In genomic region chr17:76104140-76104895, GRCh38 we compare ENCODE assay signal across 1 cellular context.
TF ChIP-seq lines count a peak whose summit lies in the region.

No MANE protein-coding gene starts in this region.

TF ChIP-seq in HepG2, 621 proteins besides CTCF, POLR2A, EP300 and RAD21 (continued from another document and continues in another):
- TF ChIP-seq ZNF407 (CRISPR knock-in tag; IDR thresholded peaks at IDR 0.05; ENCODE audit: not compliant biosample characterization) = peak; percentile 19
- 0 out of 2 replicates have a peak, but pooled peaks have one; percentile 13 for TF ChIP-seq CBX5 (CRISPR knock-in tag; IDR thresholded peaks at IDR 0.05; ENCODE audit: borderline replicate concordance)
- peak; percentile 69; the same call in 1 of the 2 replicates for TF ChIP-seq ZNF607 (CRISPR knock-in tag; IDR thresholded peaks at IDR 0.05; ENCODE audit: borderline replicate concordance)
- TF ChIP-seq ZBTB39 (CRISPR knock-in tag; IDR thresholded peaks at IDR 0.05) = no peak
- peak; percentile 40; the same call in 1 of the 2 replicates for TF ChIP-seq FOXC1 (CRISPR knock-in tag; IDR thresholded peaks at IDR 0.05; ENCODE audit: borderline replicate concordance)
- no peak for TF ChIP-seq ZKSCAN5 (CRISPR knock-in tag; IDR thresholded peaks at IDR 0.05)
- no peak for TF ChIP-seq ZGPAT (CRISPR knock-in tag; IDR thresholded peaks at IDR 0.05)
- TF ChIP-seq TP53 (CRISPR knock-in tag; conservative IDR thresholded peaks at IDR 0.05) = no peak
- 0 out of 2 replicates have a peak, but pooled peaks have one; percentile 44 for TF ChIP-seq ZNF614 (CRISPR knock-in tag; IDR thresholded peaks at IDR 0.05; ENCODE audit: borderline replicate concordance)
- peak; percentile 99 for TF ChIP-seq ZBTB38 (CRISPR knock-in tag; IDR thresholded peaks at IDR 0.05)
- no peak for TF ChIP-seq ZNF251 (CRISPR knock-in tag; IDR thresholded peaks at IDR 0.05)
- TF ChIP-seq JARID2 (CRISPR knock-in tag; IDR thresholded peaks at IDR 0.05; ENCODE audit: insufficient replicate concordance) = peak; percentile 5
- TF ChIP-seq HNF1B (CRISPR knock-in tag; IDR thresholded peaks at IDR 0.05) = peak; percentile 53; the same call in 1 of the 2 replicates
- no peak for TF ChIP-seq CENPX (CRISPR knock-in tag; IDR thresholded peaks at IDR 0.05)
- TF ChIP-seq KLF12 (CRISPR knock-in tag; IDR thresholded peaks at IDR 0.05; ENCODE audit: borderline replicate concordance) = no peak
- TF ChIP-seq BCL3 (CRISPR knock-in tag; IDR thresholded peaks at IDR 0.05) = peak; percentile 72
- no peak for TF ChIP-seq NR1H2 (CRISPR knock-in tag; IDR thresholded peaks at IDR 0.05; ENCODE audit: borderline replicate concordance, low read depth)
- no peak for TF ChIP-seq SRSF9 (IDR thresholded peaks at IDR 0.05; ENCODE audit: borderline replicate concordance, insufficient read depth, low read depth, low read length, poor library complexity, severe bottlenecking)
- no peak for TF ChIP-seq ZFAT (CRISPR knock-in tag; conservative IDR thresholded peaks at IDR 0.05)
- TF ChIP-seq NCOA2 (CRISPR knock-in tag; IDR thresholded peaks at IDR 0.05) = no peak
- no peak for TF ChIP-seq ZNF431 (CRISPR knock-in tag; IDR thresholded peaks at IDR 0.05; ENCODE audit: borderline replicate concordance, low read depth)
- no peak for TF ChIP-seq KLF13 (CRISPR knock-in tag; IDR thresholded peaks at IDR 0.05)
- 0 out of 2 replicates have a peak, but pooled peaks have one; percentile 3 for TF ChIP-seq PHF21A (CRISPR knock-in tag; IDR thresholded peaks at IDR 0.05)
- TF ChIP-seq U2AF2 (IDR thresholded peaks at IDR 0.05; ENCODE audit: low read depth, low read length) = no peak
- TF ChIP-seq ZNF883 (CRISPR knock-in tag; IDR thresholded peaks at IDR 0.05; ENCODE audit: not compliant biosample characterization) = peak; percentile 75
- TF ChIP-seq HBP1 (CRISPR knock-in tag; IDR thresholded peaks at IDR 0.05; ENCODE audit: low read depth) = no peak
- 0 out of 2 replicates have a peak, but pooled peaks have one; percentile 9 for TF ChIP-seq ZNF784 (CRISPR knock-in tag; IDR thresholded peaks at IDR 0.05; ENCODE audit: borderline replicate concordance)
- no peak for TF ChIP-seq ZNF781 (CRISPR knock-in tag; IDR thresholded peaks at IDR 0.05; ENCODE audit: borderline replicate concordance, not compliant biosample characterization)
- TF ChIP-seq MED1 (CRISPR knock-in tag; IDR thresholded peaks at IDR 0.05) = peak; percentile 8; the same call in 1 of the 2 replicates
- no peak for TF ChIP-seq ZNF382 (CRISPR knock-in tag; IDR thresholded peaks at IDR 0.05; ENCODE audit: borderline replicate concordance)
- TF ChIP-seq ZBTB49 (CRISPR knock-in tag; IDR thresholded peaks at IDR 0.05; ENCODE audit: borderline replicate concordance) = no peak
- TF ChIP-seq ZNF441 (CRISPR knock-in tag; IDR thresholded peaks at IDR 0.05; ENCODE audit: borderline replicate concordance) = peak; percentile 11
- TF ChIP-seq BCL6 (CRISPR knock-in tag; IDR thresholded peaks at IDR 0.05) = no peak
- TF ChIP-seq RBAK (CRISPR knock-in tag; IDR thresholded peaks at IDR 0.05) = no peak
- TF ChIP-seq ARNT (IDR thresholded peaks at IDR 0.05) = no peak
- TF ChIP-seq ZNF414 (CRISPR knock-in tag; IDR thresholded peaks at IDR 0.05) = no peak; the same call in 1 of the 2 replicates
